ENCODE assay signal across 25 cellular contexts in the genomic region with DNA sequence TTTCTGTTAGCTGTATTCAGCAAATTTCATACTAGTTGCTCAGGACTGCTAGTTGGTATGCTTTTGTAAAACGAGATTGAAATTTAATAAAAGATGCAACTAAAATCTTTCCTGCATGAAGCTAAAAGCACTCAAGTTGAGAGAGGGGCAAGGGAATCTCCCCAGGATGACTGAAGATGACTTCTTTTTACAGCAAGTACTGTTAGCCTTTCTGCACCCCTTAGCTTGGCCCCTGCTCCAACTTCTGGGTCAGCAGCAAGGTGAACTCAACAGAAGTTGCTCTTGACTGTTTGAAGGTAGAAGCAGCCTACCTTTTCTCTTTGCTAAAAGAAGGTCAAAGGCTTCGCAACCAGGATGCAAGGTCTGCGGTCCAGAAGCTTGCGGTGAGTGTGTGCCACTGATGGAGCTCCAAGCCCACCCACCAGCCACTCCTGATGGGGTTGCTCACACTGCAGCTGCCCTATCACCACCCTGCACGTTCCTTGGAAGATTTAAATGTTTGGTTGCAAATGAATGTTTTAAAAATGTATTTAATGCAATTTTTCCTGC. TPM values are rescaled to one million over a fixed set of nuclear protein-coding genes. Genes with fewer than 3 reads are reported as not detected.
DNase-seq lines count a peak whose midpoint lies in the region; ATAC-seq and TF ChIP-seq lines count a peak whose summit lies in the region.
"Had no signal": no experiment of that assay in that cellular context is flagged by ENCODE, and none has a peak within 500 bp of the region (broad histone marks: within the 10 kb centered on the region; RNA-seq: fewer than 3 reads in every experiment).

No MANE protein-coding gene starts in this region.

- no peaks in the 10 kb centered on the region for H3K9me2 ChIP-seq in OCI-LY7 (ENCODE audit: insufficient read depth, low read length)

- in situ Hi-C loops in G401 (cut with HindIII; ENCODE audit: low sequenced_read_pairs): no loop called here

- DNase-seq in activated CD4-positive, alpha-beta T cell treated with anti-CD3 and anti-CD28 coated beads, Interleukin-2, amount 50 U/mL, for 48 hours: peak; percentile 18 to 29
- DNase-seq in activated CD4-positive, alpha-beta T cell treated with anti-CD3 and anti-CD28 coated beads for 1 hour: no peak
- DNase-seq in CD8-positive, alpha-beta T cell: no peak
- DNase-seq in OCI-LY7 (ENCODE audit: low spot score): no peak
- DNase-seq in effector memory CD8-positive, alpha-beta T cell: peak in 1 of 3 experiments; percentile 12
- no peak for DNase-seq in G401 (ENCODE audit: low spot score)
- no peak for DNase-seq in UCSD-AML1 (lab: John Stamatoyannopoulos, UW; ENCODE audit: unreplicated experiment)
- no peak for DNase-seq in sciatic nerve (ENCODE audit: low spot score)
- DNase-seq: Calu3, kidney glomerular epithelial cell, MM.1S, NCI-H1417 treated with DMSO at 0.1 percent for 48 hours, NCI-H2081 treated with DMSO at 0.1 percent for 48 hours, NCI-H446, OCI-M1 had no signal

- H2AFZ ChIP-seq in OCI-LY7 (ENCODE audit: low read length): no peak overlapping the region

- no peaks in the 10 kb centered on the region for H3K9me3 Mint-ChIP-seq in CD8-positive, alpha-beta T cell
- H3K9me3 Mint-ChIP-seq in effector memory CD8-positive, alpha-beta T cell: no peaks in the 10 kb centered on the region
- H3K9me3 Mint-ChIP-seq: stimulated activated memory B cell treated with anti-CD40 and anti-IgM and Interleukin-4, amounts not matched to agents 10 μg/mL and 1 μg/mL and 100 μg/mL, for 72 hours had no signal

- H3K27ac ChIP-seq in CD8-positive, alpha-beta T cell (ENCODE audit: low read depth, low read length): no peak overlapping the region
- peak overlapping the region; percentile 77 for H3K27ac ChIP-seq in OCI-LY7 (ENCODE audit: low read depth, low read length, poor library complexity, severe bottlenecking)
- H3K27ac ChIP-seq: prostate gland had no signal

- H3K79me2 ChIP-seq in OCI-LY7 (ENCODE audit: insufficient read depth, low read depth, low read length): no peaks in the 10 kb centered on the region

- peaks cover 62% of the 10 kb centered on the region for H3K36me3 Mint-ChIP-seq in CD8-positive, alpha-beta T cell
- peaks cover 10% of the 10 kb centered on the region for H3K36me3 Mint-ChIP-seq in effector memory CD8-positive, alpha-beta T cell (ENCODE audit: insufficient read depth)

- H3K4me1 Mint-ChIP-seq in CD8-positive, alpha-beta T cell (ENCODE audit: low read depth): peaks cover 7% of the 10 kb centered on the region
- H3K4me1 Mint-ChIP-seq in effector memory CD8-positive, alpha-beta T cell (ENCODE audit: low read depth in 2 of 2): peaks cover 0 to 5% of the 10 kb centered on the region in 2 donors
- H3K4me1 Mint-ChIP-seq: stimulated activated memory B cell treated with anti-CD40 and anti-IgM and Interleukin-4, amounts not matched to agents 10 μg/mL and 1 μg/mL and 100 μg/mL, for 72 hours had no signal

- POLR2A ChIA-PET in CD8-positive, alpha-beta T cell (lab: Charles Lee): no interaction called here
- POLR2A ChIA-PET in OCI-LY7 (lab: Charles Lee): interaction anchor here (0.5 to 0.6 kb wide), 2 partner anchors 52 to 72 kb away, joined by 5 to 9 read pairs; no protein-coding TSS in a partner anchor

- no peaks in the 10 kb centered on the region for H4K20me1 ChIP-seq in OCI-LY7 (ENCODE audit: insufficient read depth, low read length)

- no peaks in the 10 kb centered on the region for H3K4me1 ChIP-seq in CD8-positive, alpha-beta T cell (ENCODE audit: insufficient read depth, low read length)
- H3K4me1 ChIP-seq in OCI-LY7 (ENCODE audit: insufficient read depth, low read length, poor library complexity, severe bottlenecking): peaks cover 47% of the 10 kb centered on the region
- H3K4me1 ChIP-seq: prostate gland had no signal

- ATAC-seq in CD8-positive, alpha-beta T cell: no peak
- ATAC-seq in effector memory CD8-positive, alpha-beta T cell (replicated peaks): peak; percentile 93
- no peak for ATAC-seq in sciatic nerve
- ATAC-seq: K562, SK-N-SH treated with all-trans-retinoic acid at 6 μM for 48 hours had no signal

- intact Hi-C loops in CD8-positive, alpha-beta T cell (cut with DNase I, micrococcal nuclease): no loop called here
- intact Hi-C loops in OCI-LY7 (cut with micrococcal nuclease; ENCODE audit: unreplicated experiment) (no loop called here), sciatic nerve (cut with DNase I) (no loop called here)

- H3K36me3 ChIP-seq in CD8-positive, alpha-beta T cell (ENCODE audit: insufficient read depth, low read length): peaks cover 9% of the 10 kb centered on the region
- peaks cover 62% of the 10 kb centered on the region for H3K36me3 ChIP-seq in OCI-LY7 (ENCODE audit: insufficient read depth, low read length)
- H3K36me3 ChIP-seq: prostate gland had no signal

- H3K27ac Mint-ChIP-seq in CD8-positive, alpha-beta T cell: peak overlapping the region; percentile 70
- peak overlapping the region; percentile 46 to 77 for H3K27ac Mint-ChIP-seq in effector memory CD8-positive, alpha-beta T cell
- H3K27ac Mint-ChIP-seq: stimulated activated memory B cell treated with anti-CD40 and anti-IgM and Interleukin-4, amounts not matched to agents 10 μg/mL and 1 μg/mL and 100 μg/mL, for 72 hours had no signal

- no peak overlapping the region for H3K4me3 Mint-ChIP-seq in CD8-positive, alpha-beta T cell
- peak overlapping the region in 1 of 2 donors; percentile 12 for H3K4me3 Mint-ChIP-seq in effector memory CD8-positive, alpha-beta T cell
- H3K4me3 Mint-ChIP-seq: stimulated activated memory B cell treated with anti-CD40 and anti-IgM and Interleukin-4, amounts not matched to agents 10 μg/mL and 1 μg/mL and 100 μg/mL, for 72 hours had no signal

- H3K27me3 ChIP-seq in CD8-positive, alpha-beta T cell (ENCODE audit: insufficient read depth, low read length): no peaks in the 10 kb centered on the region

- no peak for TF ChIP-seq CTCF in CD8-positive, alpha-beta T cell (IDR thresholded peaks at IDR 0.05)
- no peak for TF ChIP-seq CTCF in OCI-LY7 (conservative IDR thresholded peaks at IDR 0.05; ENCODE audit: low read length)

- peak overlapping the region; percentile 72 for H3K4me2 ChIP-seq in OCI-LY7 (ENCODE audit: low read length)

- CTCF ChIA-PET in CD8-positive, alpha-beta T cell (lab: Charles Lee): interaction anchor here (1.0 kb wide), 1 partner anchor 29 kb away, joined by 4 read pairs; no protein-coding TSS in a partner anchor
- CTCF ChIA-PET in OCI-LY7 (lab: Charles Lee; ENCODE audit: unreplicated experiment): no interaction called here

- no peaks in the 10 kb centered on the region for H3K27me3 Mint-ChIP-seq in CD8-positive, alpha-beta T cell (ENCODE audit: low read depth)
- H3K27me3 Mint-ChIP-seq in effector memory CD8-positive, alpha-beta T cell: no peaks in the 10 kb centered on the region
- H3K27me3 Mint-ChIP-seq: stimulated activated memory B cell treated with anti-CD40 and anti-IgM and Interleukin-4, amounts not matched to agents 10 μg/mL and 1 μg/mL and 100 μg/mL, for 72 hours had no signal

- no peak overlapping the region for H3K4me3 ChIP-seq in CD8-positive, alpha-beta T cell (ENCODE audit: low read depth, low read length)
- H3K4me3 ChIP-seq in OCI-LY7 (ENCODE audit: low read depth, low read length, poor library complexity, severe bottlenecking): peak overlapping the region; percentile 47
- H3K4me3 ChIP-seq: K562, lung, prostate gland had no signal

- no TSS peak for BruUV-seq in OCI-LY7 (replicated peaks; lab: Mats Ljungman, UMichigan)

- no peaks in the 10 kb centered on the region for H3K9me3 ChIP-seq in CD8-positive, alpha-beta T cell (ENCODE audit: low read length)
- no peaks in the 10 kb centered on the region for H3K9me3 ChIP-seq in OCI-LY7 (ENCODE audit: low read length)
- H3K9me3 ChIP-seq: prostate gland had no signal

RNA-seq across cellular contexts. Expression of gene NME9, which starts 32.5 kb away (rescaled TPM):
- 1 to 10 TPM in 1 of 2 experiments, not detected in 1; 1.2 TPM for total RNA-seq in CD8-positive, alpha-beta T cell
- 0.54 TPM in 1 of 2 replicates, not detected in the other for total RNA-seq in OCI-LY7 (2014; rRNA removed; shearing (Covaris generic))
- total RNA-seq in OCI-LY7 (2022) (not detected in 2 replicates), sciatic nerve (1.3 TPM)
- not detected in 2 replicates for total RNA-seq in G401 (2014; rRNA removed; shearing (Covaris generic))
- total RNA-seq: A673, Calu3, dermis microvascular lymphatic vessel endothelial cell, endothelial cell of umbilical vein, H4, HT-29, K562 had no signal

RNA-seq across cellular contexts. Expression of gene MRAS, which starts 51.2 kb away (rescaled TPM):
- not detected for total RNA-seq in CD8-positive, alpha-beta T cell
- total RNA-seq in OCI-LY7 (2014; rRNA removed; shearing (Covaris generic)): not detected in 2 replicates
- not detected in 2 replicates for total RNA-seq in OCI-LY7 (2022)
- 37.5 and 37.9 TPM in 2 replicates for total RNA-seq in G401 (2014; rRNA removed; shearing (Covaris generic))
- 314 TPM for total RNA-seq in sciatic nerve

Comparison
In these comparisons a context has a peak if more than half of its experiments do, and no peak if none do; other contexts are left out.
1. DNase-seq: peak in activated CD4-positive, alpha-beta T cell treated with anti-CD3 and anti-CD28 coated beads, Interleukin-2, amount 50 U/mL, for 48 hours (2 of 2); none in activated CD4-positive, alpha-beta T cell treated with anti-CD3 and anti-CD28 coated beads for 1 hour (single experiment), CD8-positive, alpha-beta T cell (0 of 7), OCI-LY7 (single experiment), G401 (single experiment), UCSD-AML1 (single experiment) and sciatic nerve (single experiment).
2. RNA of gene MRAS, which starts 51.2 kb away (total RNA-seq): 314 TPM in sciatic nerve (single experiment) and 37.5 to 37.9 TPM in G401; not detected in CD8-positive, alpha-beta T cell and not detected in OCI-LY7; every median in the first group is over 10 times any median in the second.